9 cellular contexts compared by ENCODE assay signal in the genomic region with DNA sequence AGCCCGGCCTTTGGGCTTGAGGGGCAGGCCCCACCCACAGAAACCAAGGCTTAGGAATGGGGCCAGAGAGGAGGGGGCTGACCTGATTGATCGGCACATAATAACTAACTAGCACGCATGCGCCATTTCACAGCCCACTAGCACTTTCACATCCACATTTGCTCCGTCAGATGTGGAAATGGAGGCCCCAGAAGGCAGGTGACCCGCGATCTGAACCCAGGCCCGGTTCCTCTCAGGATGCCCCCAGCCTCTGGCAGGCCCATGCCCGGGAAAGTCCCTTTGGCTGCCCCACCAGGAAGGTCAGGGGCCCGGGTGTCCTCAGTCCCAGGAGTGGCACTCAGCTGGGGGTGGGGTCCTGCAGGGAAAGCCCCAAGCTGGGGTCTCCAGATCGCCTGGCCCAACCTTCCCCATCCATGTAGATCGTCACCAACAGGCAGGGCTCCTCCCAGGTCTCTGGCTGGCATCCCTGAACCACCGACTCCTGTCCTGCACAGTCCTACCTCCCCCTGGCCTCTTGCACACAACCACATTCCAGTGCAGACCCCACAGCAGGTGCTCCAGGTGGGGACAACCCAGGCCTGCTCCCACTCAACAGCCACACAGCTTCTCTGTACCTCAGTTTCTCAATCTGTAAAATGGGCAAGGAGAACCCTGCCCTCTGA. TPM values are rescaled to one million over a fixed set of nuclear protein-coding genes. Genes with fewer than 3 reads are reported as not detected.
DNase-seq lines count a peak whose midpoint lies in the region; ATAC-seq and TF ChIP-seq lines count a peak whose summit lies in the region.
"Had no signal": no experiment of that assay in that cellular context is flagged by ENCODE, and none has a peak within 500 bp of the region (broad histone marks: within the 10 kb centered on the region; RNA-seq: fewer than 3 reads in every experiment).

No MANE protein-coding gene starts in this region.

- ATAC-seq in GM19397 (IDR thresholded peaks at IDR 0.05; ENCODE audit: unreplicated experiment) (peak; percentile 47), HG03095 (IDR thresholded peaks at IDR 0.05; ENCODE audit: unreplicated experiment) (peak; percentile 43), GM18858 (IDR thresholded peaks at IDR 0.05; ENCODE audit: unreplicated experiment) (no peak)

- H3K36me3 Mint-ChIP-seq in CD14-positive monocyte (peaks cover 7 to 15% of the 10 kb centered on the region in 2 donors), chondrocyte (ENCODE audit: low read depth) (peaks cover 2% of the 10 kb centered on the region)

- H3K27me3 Mint-ChIP-seq in CD14-positive monocyte (ENCODE audit: low read depth in 3 of 3): peaks cover 0 to 1% (median 0%) of the 10 kb centered on the region in 3 donors
- H3K27me3 Mint-ChIP-seq in chondrocyte (ENCODE audit: low read depth): no peaks in the 10 kb centered on the region

- H3K4me1 Mint-ChIP-seq in CD14-positive monocyte (peaks cover 12% of the 10 kb centered on the region), chondrocyte (ENCODE audit: low read depth) (peaks cover 8% of the 10 kb centered on the region)

- H3K27ac Mint-ChIP-seq in CD14-positive monocyte: peak overlapping the region in 6 of 7 donors; percentile 13 to 74 (median 62)
- H3K27ac Mint-ChIP-seq in chondrocyte (ENCODE audit: unreplicated experiment): no peak overlapping the region

- intact Hi-C loops in CD14-positive monocyte (cut with micrococcal nuclease): no loop called here

- no peaks in the 10 kb centered on the region for H3K9me3 Mint-ChIP-seq in CD14-positive monocyte
- no peaks in the 10 kb centered on the region for H3K9me3 Mint-ChIP-seq in chondrocyte (ENCODE audit: low read depth)

- peak; percentile 51 for DNase-seq in CD14-positive monocyte (ENCODE audit: low spot score)
- peak; percentile 77 for DNase-seq in chondrocyte (ENCODE audit: low spot score)
- DNase-seq in pons (ENCODE audit: low spot score): no peak
- DNase-seq in A172 (ENCODE audit: low spot score): no peak
- no peak for DNase-seq in coronary artery (ENCODE audit: low spot score)
- DNase-seq: C1 segment of cervical spinal cord had no signal

- no peak overlapping the region for H3K27ac ChIP-seq in coronary artery

- TF ChIP-seq CTCF in CD14-positive monocyte (IDR thresholded peaks at IDR 0.05) (no peak), chondrocyte (IDR thresholded peaks at IDR 0.05) (no peak), coronary artery (IDR thresholded peaks at IDR 0.05) (no peak)

- H3K4me3 ChIP-seq in coronary artery: no peak overlapping the region

- H3K4me3 Mint-ChIP-seq in CD14-positive monocyte: peak overlapping the region; percentile 24 to 35
- H3K4me3 Mint-ChIP-seq in chondrocyte (ENCODE audit: unreplicated experiment): no peak overlapping the region

RNA-seq across cellular contexts. Expression of gene VAV2, which starts 46.7 kb away (rescaled TPM):
- 1 to 10 TPM; 2.3 TPM for polyA plus RNA-seq in CD14-positive monocyte
- total RNA-seq in chondrocyte: 17.7 to 34.2 TPM (median 19.3 TPM) in 3 replicates
- total RNA-seq in A172 (2014; rRNA removed; shearing (Covaris generic)): 14.2 and 14.4 TPM in 2 replicates

Comparison
In these comparisons a context has a peak if more than half of its experiments do, and no peak if none do; other contexts are left out.
1. DNase-seq: peak in CD14-positive monocyte (single experiment) and chondrocyte (single experiment); none in pons (single experiment), A172 (single experiment) and coronary artery (single experiment).